Comparison of ENCODE assay signal across 9 cellular contexts in the genomic region with DNA sequence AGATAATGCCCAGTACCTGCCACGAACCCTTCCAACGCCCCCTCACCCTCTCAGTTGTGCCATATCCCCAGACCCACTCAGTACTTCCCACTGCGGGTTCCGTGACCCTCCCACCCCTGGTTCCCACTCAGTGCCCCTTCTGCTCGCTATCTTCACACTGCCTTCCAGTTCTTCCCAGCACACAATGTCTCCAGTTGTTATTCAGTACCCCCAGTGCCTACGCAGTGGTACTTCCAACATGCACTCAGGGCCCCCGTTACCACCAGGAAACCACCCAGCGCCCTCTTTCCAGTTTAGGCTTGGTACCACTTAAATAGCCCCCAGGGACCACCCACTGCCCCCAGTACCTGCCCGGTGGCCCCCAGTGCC. TPM values are rescaled to one million over a fixed set of nuclear protein-coding genes. Genes with fewer than 3 reads are reported as not detected.
DNase-seq lines count a peak whose midpoint lies in the region; ATAC-seq, FAIRE-seq and TF ChIP-seq lines count a peak whose summit lies in the region.
"Had no signal": no experiment of that assay in that cellular context is flagged by ENCODE, and none has a peak within 500 bp of the region (broad histone marks: within the 10 kb centered on the region; RNA-seq: fewer than 3 reads in every experiment).

No MANE protein-coding gene starts in this region.

- H3K9ac ChIP-seq in mesenchymal stem cell (ENCODE audit: low read length): no peak overlapping the region

- H3K27me3 Mint-ChIP-seq in Calu3 (ENCODE audit: unreplicated experiment): peaks cover 9% of the 10 kb centered on the region
- H3K27me3 Mint-ChIP-seq in activated CD4-positive, alpha-beta memory T cell treated with anti-CD3 and anti-CD28 coated beads, Interleukin-2, amount 10 ng/mL, durations not matched to agents 7 days and 5 days: peaks cover 39% of the 10 kb centered on the region

- no peaks in the 10 kb centered on the region for H3K79me1 ChIP-seq in mesenchymal stem cell (replicated peaks; ENCODE audit: low read length, poor library complexity, severe bottlenecking)

- H4K91ac ChIP-seq in mesenchymal stem cell (ENCODE audit: low read length): no peak overlapping the region

- no peak overlapping the region for H3K4me2 ChIP-seq in mesenchymal stem cell (ENCODE audit: low read length, poor library complexity, severe bottlenecking)

- TF ChIP-seq CTCF in A673 (conservative IDR thresholded peaks at IDR 0.05; ENCODE audit: low read depth, low read length): no peak
- TF ChIP-seq CTCF in Calu3 (IDR thresholded peaks at IDR 0.05; ENCODE audit: unreplicated experiment): no peak
- no peak for TF ChIP-seq CTCF in D721Med (IDR thresholded peaks at IDR 0.05; ENCODE audit: insufficient read depth, missing control alignments)
- no peak for TF ChIP-seq CTCF in GM13977 (IDR thresholded peaks at IDR 0.05; ENCODE audit: extremely low read depth, insufficient read depth, missing control alignments)

- 64% methylated on average over 9 of the region's 9 CpGs for WGBS in mesenchymal stem cell

- H3K4me3 Mint-ChIP-seq in Calu3 (ENCODE audit: low read depth, unreplicated experiment): peak overlapping the region; percentile 57
- H3K4me3 Mint-ChIP-seq in activated CD4-positive, alpha-beta memory T cell treated with anti-CD3 and anti-CD28 coated beads, Interleukin-2, amount 10 ng/mL, durations not matched to agents 7 days and 5 days: peak overlapping the region; percentile 64

- no peak for FAIRE-seq in D721Med (lab: Jason Lieb, UNC)
- FAIRE-seq: endometrium had no signal

- H3K9me3 ChIP-seq in A673 (ENCODE audit: low read depth, low read length, poor library complexity, severe bottlenecking) (no peaks in the 10 kb centered on the region), mesenchymal stem cell (ENCODE audit: control insufficient read depth, low read length) (no peaks in the 10 kb centered on the region)

- H3K27ac ChIP-seq in A673 (ENCODE audit: low read depth, low read length, poor library complexity, severe bottlenecking) (no peak overlapping the region), mesenchymal stem cell (ENCODE audit: low read length, poor library complexity, severe bottlenecking) (no peak overlapping the region)

- peaks cover 12% of the 10 kb centered on the region for H3K4me1 Mint-ChIP-seq in Calu3 (ENCODE audit: low read depth, unreplicated experiment)
- peaks cover 9% of the 10 kb centered on the region for H3K4me1 Mint-ChIP-seq in activated CD4-positive, alpha-beta memory T cell treated with anti-CD3 and anti-CD28 coated beads, Interleukin-2, amount 10 ng/mL, durations not matched to agents 7 days and 5 days

- peak overlapping the region in 1 of 2 experiments; percentile 45 for H2BK12ac ChIP-seq in mesenchymal stem cell (ENCODE audit: low read length in 2 of 2)

- H3K36me3 ChIP-seq in A673 (ENCODE audit: insufficient read depth, low read length, poor library complexity, severe bottlenecking): no peaks in the 10 kb centered on the region
- no peaks in the 10 kb centered on the region for H3K36me3 ChIP-seq in mesenchymal stem cell (ENCODE audit: control insufficient read depth in 1 of 2, insufficient read depth in 2 of 2, low read depth in 1 of 2, low read length in 2 of 2)

- H2AK5ac ChIP-seq in mesenchymal stem cell (ENCODE audit: low read length, severe bottlenecking): peak overlapping the region; percentile 69

- H3K27ac Mint-ChIP-seq in Calu3 (ENCODE audit: unreplicated experiment): no peak overlapping the region
- H3K27ac Mint-ChIP-seq in activated CD4-positive, alpha-beta memory T cell treated with anti-CD3 and anti-CD28 coated beads, Interleukin-2, amount 10 ng/mL, durations not matched to agents 7 days and 5 days: no peak overlapping the region

- no peak overlapping the region for H2BK5ac ChIP-seq in mesenchymal stem cell (ENCODE audit: low read depth, low read length, poor library complexity, severe bottlenecking)

- H3K27me3 ChIP-seq in A673 (replicated peaks; ENCODE audit: insufficient read depth, low read depth, low read length, poor library complexity): no peaks in the 10 kb centered on the region
- peaks cover 3 to 25% of the 10 kb centered on the region in 2 experiments for H3K27me3 ChIP-seq in mesenchymal stem cell (ENCODE audit: control insufficient read depth in 1 of 2, insufficient read depth in 1 of 2, low read length in 2 of 2)

- POLR2A ChIA-PET in A673 (lab: Charles Lee; ENCODE audit: low non-redundant PET): no interaction called here
- POLR2A ChIA-PET in activated CD4-positive, alpha-beta memory T cell treated with anti-CD3 and anti-CD28 coated beads, Interleukin-2, amount 10 ng/mL, durations not matched to agents 7 days and 5 days (lab: Charles Lee): interaction anchor here (0.6 to 1.5 kb wide), 5 partner anchors 98 to 246 kb away, joined by 3 to 4 read pairs (median 3); no protein-coding TSS in a partner anchor

- no peak overlapping the region for H2AFZ ChIP-seq in mesenchymal stem cell (ENCODE audit: low read depth, low read length)

- no peaks in the 10 kb centered on the region for H3K9me3 Mint-ChIP-seq in Calu3 (ENCODE audit: low read depth, unreplicated experiment)
- no peaks in the 10 kb centered on the region for H3K9me3 Mint-ChIP-seq in activated CD4-positive, alpha-beta memory T cell treated with anti-CD3 and anti-CD28 coated beads, Interleukin-2, amount 10 ng/mL, durations not matched to agents 7 days and 5 days

- BruUV-seq in A673 (replicated peaks; lab: Mats Ljungman, UMichigan) (no TSS peak), Calu3 (replicated peaks; lab: Mats Ljungman, UMichigan) (no TSS peak)

- H4K8ac ChIP-seq in mesenchymal stem cell (ENCODE audit: low read length): no peak overlapping the region

- no peak overlapping the region for H2BK120ac ChIP-seq in mesenchymal stem cell (ENCODE audit: low read depth, low read length)

- no peak overlapping the region for H3K14ac ChIP-seq in mesenchymal stem cell (ENCODE audit: low read length in 2 of 2)

- CTCF ChIA-PET in A673 (lab: Charles Lee) (interaction anchor here (0.5 to 1.5 kb wide), 18 partner anchors 10 to 1309 kb away, joined by 3 to 20 read pairs (median 4); a partner anchor contains a TSS), Calu3 (lab: Charles Lee) (interaction anchor here (0.6 to 3.8 kb wide), 18 partner anchors 10 to 345 kb away, joined by 3 to 87 read pairs (median 4); a partner anchor contains a TSS)
- CTCF ChIA-PET in activated CD4-positive, alpha-beta memory T cell treated with anti-CD3 and anti-CD28 coated beads, Interleukin-2, amount 10 ng/mL, durations not matched to agents 7 days and 5 days (lab: Charles Lee): interaction anchor here (0.6 to 3.6 kb wide), 38 partner anchors 8 to 1509 kb away, joined by 3 to 49 read pairs (median 5); a partner anchor contains a TSS

- no peak overlapping the region for H2BK15ac ChIP-seq in mesenchymal stem cell (ENCODE audit: low read depth, poor library complexity, severe bottlenecking)

- DNase-seq in A673 (ENCODE audit: low spot score) (no peak), Calu3 (no peak), mesenchymal stem cell (no peak), D721Med (ENCODE audit: insufficient read length, low spot score) (no peak), GM13977 (ENCODE audit: low spot score) (no peak), NCI-H2196 treated with DMSO at 0.1 percent for 48 hours (lab: John Stamatoyannopoulos, UW; ENCODE audit: unreplicated experiment) (no peak)
- DNase-seq in activated CD4-positive, alpha-beta memory T cell treated with anti-CD3 and anti-CD28 coated beads, Interleukin-2, amount 10 ng/mL, durations not matched to agents 7 days and 5 days: no peak

- intact Hi-C loops in A673 (cut with micrococcal nuclease; ENCODE audit: unreplicated experiment) (loop anchor here (1.0 kb wide), 2 partner anchors 130 to 343 kb away; no protein-coding TSS in a partner anchor), Calu3 (cut with micrococcal nuclease; ENCODE audit: unreplicated experiment) (loop anchor here (1.0 to 5.0 kb wide), 3 partner anchors 68 to 132 kb away; no protein-coding TSS in a partner anchor)

- H3K4me1 ChIP-seq in A673 (ENCODE audit: insufficient read depth, low read length, poor library complexity, severe bottlenecking) (no peaks in the 10 kb centered on the region), mesenchymal stem cell (ENCODE audit: control insufficient read depth, insufficient read depth, low read depth, low read length) (peaks cover 55% of the 10 kb centered on the region)

- H3K18ac ChIP-seq in mesenchymal stem cell (ENCODE audit: low read depth in 1 of 2, low read length in 2 of 2): peak overlapping the region in 1 of 2 experiments; percentile 46

- in situ Hi-C loops in GM13977 (cut with MboI; ENCODE audit: low pct_unique_long_range_greater_than_20kb, low sequenced_read_pairs, unreplicated experiment): loop anchor here (10.0 kb wide), 1 partner anchor 130 kb away; no protein-coding TSS in a partner anchor

- H3K4ac ChIP-seq in mesenchymal stem cell (ENCODE audit: low read depth in 1 of 2, low read length in 2 of 2): no peak overlapping the region

- no peak for ATAC-seq in GM18517 (IDR thresholded peaks at IDR 0.05; ENCODE audit: unreplicated experiment)

- no peak overlapping the region for H3K23ac ChIP-seq in mesenchymal stem cell (ENCODE audit: low read length in 2 of 2)

- peaks cover 10% of the 10 kb centered on the region for H3K36me3 Mint-ChIP-seq in Calu3 (ENCODE audit: insufficient read depth, unreplicated experiment)
- no peaks in the 10 kb centered on the region for H3K36me3 Mint-ChIP-seq in activated CD4-positive, alpha-beta memory T cell treated with anti-CD3 and anti-CD28 coated beads, Interleukin-2, amount 10 ng/mL, durations not matched to agents 7 days and 5 days (ENCODE audit: low read depth)

- peak overlapping the region; percentile 58 for H3K4me3 ChIP-seq in A673 (ENCODE audit: low read depth, low read length, poor library complexity, severe bottlenecking)
- no peak overlapping the region for H3K4me3 ChIP-seq in mesenchymal stem cell (ENCODE audit: insufficient read depth in 1 of 2, low read depth in 1 of 2, low read length in 2 of 2)

RNA-seq across cellular contexts. Expression of a gene that starts 30.6 kb away (rescaled TPM):
- 0.26 and 0.70 TPM in 2 replicates for total RNA-seq in A673 (2021)
- total RNA-seq in Calu3 (2022): not detected in 2 replicates
- not detected for total RNA-seq in activated CD4-positive, alpha-beta memory T cell treated with anti-CD3 and anti-CD28 coated beads, Interleukin-2, amount 10 ng/mL, durations not matched to agents 7 days and 5 days
- polyA plus RNA-seq in mesenchymal stem cell (2013, experiment 1 of 2): 0.07 TPM
- polyA plus RNA-seq in mesenchymal stem cell (2013, experiment 2 of 2): 0.08 TPM
